In the genomic region with DNA sequence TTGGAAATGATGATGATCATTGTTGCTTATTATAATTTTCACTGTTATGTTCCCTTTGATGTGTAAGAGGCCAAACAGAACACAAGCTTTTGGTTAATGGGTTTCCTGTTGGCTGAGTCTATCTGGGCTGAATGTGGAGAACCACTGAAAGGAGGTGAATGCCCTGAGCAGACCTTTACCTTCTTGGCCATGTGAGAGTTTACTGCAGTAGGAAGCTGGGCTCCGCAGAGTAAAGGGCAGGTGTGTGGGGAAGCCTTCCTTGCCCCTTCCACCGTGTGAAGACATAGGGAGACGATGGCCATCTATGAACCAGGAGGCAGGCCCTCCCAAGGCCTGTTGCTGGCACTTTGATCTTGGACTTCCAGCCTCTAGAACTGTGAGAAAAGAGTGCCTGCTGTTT, we compare ENCODE assay signal across 1 cellular context.
TF ChIP-seq lines count a peak whose summit lies in the region.

No MANE protein-coding gene starts in this region.

TF ChIP-seq in H1, 55 proteins besides CTCF, POLR2A, EP300 and RAD21:
- no peak for TF ChIP-seq TBP (IDR thresholded peaks at IDR 0.05; ENCODE audit: low read depth, low read length)
